In the genomic region with DNA sequence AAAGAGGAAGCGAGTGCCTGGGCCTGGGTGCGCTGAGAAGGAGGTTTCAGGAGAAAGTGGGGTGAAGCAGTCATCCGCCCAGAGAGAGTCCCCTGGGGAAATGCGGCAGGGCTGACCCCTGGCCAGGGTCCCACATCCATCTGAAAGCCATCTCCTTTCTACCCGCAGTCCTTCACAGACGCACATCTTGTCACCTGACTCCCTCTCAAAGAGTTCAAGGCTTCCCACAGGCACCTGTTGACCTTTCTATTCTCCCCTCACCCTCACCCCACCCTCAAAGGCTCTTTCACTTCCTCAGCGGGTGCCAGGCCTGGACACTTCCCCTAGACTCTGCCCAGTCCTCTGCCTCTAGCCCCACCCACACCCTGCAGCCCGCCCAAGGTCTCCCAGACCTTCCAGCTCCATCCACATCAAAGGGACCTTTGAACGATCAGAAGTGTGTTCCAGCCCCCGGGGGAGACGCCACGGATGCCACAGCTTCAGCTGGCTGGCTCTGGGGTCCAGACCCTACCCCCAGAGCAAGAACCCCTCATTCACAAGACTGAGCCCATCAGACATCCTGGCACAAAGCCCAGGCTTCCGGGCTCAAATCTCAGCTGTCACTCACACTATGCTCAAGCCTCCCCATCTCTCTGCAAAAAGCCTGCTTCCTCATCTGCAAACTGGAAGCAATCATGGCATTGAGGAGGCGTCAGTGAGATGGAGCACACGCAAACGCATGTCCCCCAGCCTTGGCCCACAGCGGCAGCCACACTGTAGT, we compare ENCODE assay signal across 8 cellular contexts. TPM values are rescaled to one million over a fixed set of nuclear protein-coding genes. Genes with fewer than 3 reads are reported as not detected.
DNase-seq lines count a peak whose midpoint lies in the region; ATAC-seq, FAIRE-seq and TF ChIP-seq lines count a peak whose summit lies in the region.

No MANE protein-coding gene starts in this region.

- peak overlapping the region; percentile 59 for H3K4me2 ChIP-seq in Loucy (ENCODE audit: low read depth, low read length, poor library complexity, severe bottlenecking)

- peak; percentile 97 for FAIRE-seq in GM18507 (lab: Jason Lieb, UNC)

- H3K4me1 Mint-ChIP-seq in activated T-helper 2 cell treated with anti-CD3 and anti-CD28 coated beads, Interferon-gamma antibody, Interleukin-2, Interleukin-4, amounts not matched to agents 10 μg/mL and 5 μg/mL and 100 μg/mL, durations not matched to agents 14 hours and 24 hours and 36 hours (ENCODE audit: low read depth), result peaks cover 32% of the 10 kb centered on the region

- H3K4me1 ChIP-seq in Loucy (ENCODE audit: insufficient read depth, low read length, poor library complexity, severe bottlenecking) (peaks cover 13% of the 10 kb centered on the region), right atrium auricular region (peaks cover 0 to 62% of the 10 kb centered on the region in 2 donors)

- H3K4me3 Mint-ChIP-seq in activated T-helper 2 cell treated with anti-CD3 and anti-CD28 coated beads, Interferon-gamma antibody, Interleukin-2, Interleukin-4, amounts not matched to agents 10 μg/mL and 5 μg/mL and 100 μg/mL, durations not matched to agents 14 hours and 24 hours and 36 hours (ENCODE audit: low read depth), result peak overlapping the region; percentile 80

- peak overlapping the region; percentile 68; the same call in 1 of the 2 replicates for H2AFZ ChIP-seq in Loucy (ENCODE audit: low read length)

- peak; percentile 54 for ATAC-seq in GM21825 (IDR thresholded peaks at IDR 0.05; ENCODE audit: unreplicated experiment)

- no peaks in the 10 kb centered on the region for H3F3A ChIP-seq in Loucy (ENCODE audit: low read depth)

- H3K4me3 ChIP-seq in Loucy (ENCODE audit: low read length, poor library complexity, severe bottlenecking), result peak overlapping the region; percentile 28
- H3K4me3 ChIP-seq in right atrium auricular region, result peak overlapping the region; percentile 86 to 93

- intact Hi-C loops in activated T-helper 2 cell treated with anti-CD3 and anti-CD28 coated beads, Interferon-gamma antibody, Interleukin-2, Interleukin-4, amounts not matched to agents 10 μg/mL and 5 μg/mL and 100 μg/mL, durations not matched to agents 14 hours and 24 hours and 36 hours (cut with micrococcal nuclease), result loop anchor here (2.0 to 5.0 kb wide), 2 partner anchors 18 to 37 kb away; partner anchors contain the start of gene PRELID3B

- no peaks in the 10 kb centered on the region for H3K9me2 ChIP-seq in Loucy (replicated peaks; ENCODE audit: low read depth, low read length)

- H3K27me3 ChIP-seq in Loucy (ENCODE audit: insufficient read depth, low read length, poor library complexity, severe bottlenecking) (no peaks in the 10 kb centered on the region), right atrium auricular region (no peaks in the 10 kb centered on the region)

- no peaks in the 10 kb centered on the region for H3K79me2 ChIP-seq in Loucy (ENCODE audit: insufficient read depth, low read length)

- H3K27ac ChIP-seq in right atrium auricular region (peak overlapping the region; percentile 89 to 92), temporal lobe (ENCODE audit: low read depth, low read length) (peak overlapping the region; percentile 69)

- DNase-seq in GM18507 (ENCODE audit: extremely low spot score, insufficient read length, low read depth) (peak; percentile 87), right atrium auricular region (ENCODE audit: low spot score) (no peak), NCI-H128 (lab: John Stamatoyannopoulos, UW; ENCODE audit: unreplicated experiment) (no peak), GOT3 (lab: John Stamatoyannopoulos, UW) (no peak)
- DNase-seq in activated T-helper 2 cell treated with anti-CD3 and anti-CD28 coated beads, Interferon-gamma antibody, Interleukin-2, Interleukin-4, amounts not matched to agents 10 μg/mL and 5 μg/mL and 100 μg/mL, durations not matched to agents 14 hours and 24 hours and 36 hours (ENCODE audit: low spot score), result no peak

- H3K36me3 Mint-ChIP-seq in activated T-helper 2 cell treated with anti-CD3 and anti-CD28 coated beads, Interferon-gamma antibody, Interleukin-2, Interleukin-4, amounts not matched to agents 10 μg/mL and 5 μg/mL and 100 μg/mL, durations not matched to agents 14 hours and 24 hours and 36 hours (ENCODE audit: low read depth), result peaks cover 35% of the 10 kb centered on the region

- H3K9me3 ChIP-seq in Loucy (ENCODE audit: insufficient read depth, low read depth, low read length) (no peaks in the 10 kb centered on the region), right atrium auricular region (no peaks in the 10 kb centered on the region)

- H3K36me3 ChIP-seq in Loucy (ENCODE audit: insufficient read depth, low read length) (no peaks in the 10 kb centered on the region), right atrium auricular region (peaks cover 36% of the 10 kb centered on the region)

- H3K9ac ChIP-seq in Loucy (ENCODE audit: low read depth, low read length, poor library complexity, severe bottlenecking), result no peak overlapping the region

- no peaks in the 10 kb centered on the region for H3K27me3 Mint-ChIP-seq in activated T-helper 2 cell treated with anti-CD3 and anti-CD28 coated beads, Interferon-gamma antibody, Interleukin-2, Interleukin-4, amounts not matched to agents 10 μg/mL and 5 μg/mL and 100 μg/mL, durations not matched to agents 14 hours and 24 hours and 36 hours (ENCODE audit: low read depth)

- H3K9me3 Mint-ChIP-seq in activated T-helper 2 cell treated with anti-CD3 and anti-CD28 coated beads, Interferon-gamma antibody, Interleukin-2, Interleukin-4, amounts not matched to agents 10 μg/mL and 5 μg/mL and 100 μg/mL, durations not matched to agents 14 hours and 24 hours and 36 hours, result no peaks in the 10 kb centered on the region

- no peaks in the 10 kb centered on the region for H4K20me1 ChIP-seq in Loucy (ENCODE audit: insufficient read depth, low read length, poor library complexity, severe bottlenecking)

- H3K27ac Mint-ChIP-seq in activated T-helper 2 cell treated with anti-CD3 and anti-CD28 coated beads, Interferon-gamma antibody, Interleukin-2, Interleukin-4, amounts not matched to agents 10 μg/mL and 5 μg/mL and 100 μg/mL, durations not matched to agents 14 hours and 24 hours and 36 hours, result peak overlapping the region; percentile 93

- TF ChIP-seq CTCF in Loucy (conservative IDR thresholded peaks at IDR 0.05; ENCODE audit: low read length) (no peak), right atrium auricular region (IDR thresholded peaks at IDR 0.05) (no peak)

RNA-seq across cellular contexts. Expression of gene CTSZ, which starts 2.1 kb away (rescaled TPM):
- total RNA-seq in activated T-helper 2 cell treated with anti-CD3 and anti-CD28 coated beads, Interferon-gamma antibody, Interleukin-2, Interleukin-4, amounts not matched to agents 10 μg/mL and 5 μg/mL and 100 μg/mL, durations not matched to agents 14 hours and 24 hours and 36 hours, result 62.0 and 66.1 TPM in 2 replicates
- total RNA-seq in right atrium auricular region (100 to 1,000 TPM; 117 to 152 TPM), temporal lobe (10.6 TPM)

RNA-seq across cellular contexts. Expression of gene TUBB1, which starts 14.3 kb away (rescaled TPM):
- total RNA-seq in activated T-helper 2 cell treated with anti-CD3 and anti-CD28 coated beads, Interferon-gamma antibody, Interleukin-2, Interleukin-4, amounts not matched to agents 10 μg/mL and 5 μg/mL and 100 μg/mL, durations not matched to agents 14 hours and 24 hours and 36 hours, result not detected in 2 replicates
- under 1 TPM; 0.19 to 0.35 TPM for total RNA-seq in right atrium auricular region
- 0.49 TPM for total RNA-seq in temporal lobe

RNA-seq across cellular contexts. Expression of gene NELFCD, which starts 23.9 kb away (rescaled TPM):
- 111 and 113 TPM in 2 replicates for total RNA-seq in activated T-helper 2 cell treated with anti-CD3 and anti-CD28 coated beads, Interferon-gamma antibody, Interleukin-2, Interleukin-4, amounts not matched to agents 10 μg/mL and 5 μg/mL and 100 μg/mL, durations not matched to agents 14 hours and 24 hours and 36 hours
- total RNA-seq in right atrium auricular region (10 to 100 TPM; 24.5 to 27.5 TPM), temporal lobe (34.9 TPM)

RNA-seq across cellular contexts. Expression of gene ATP5F1E, which starts 27.2 kb away (rescaled TPM):
- total RNA-seq in activated T-helper 2 cell treated with anti-CD3 and anti-CD28 coated beads, Interferon-gamma antibody, Interleukin-2, Interleukin-4, amounts not matched to agents 10 μg/mL and 5 μg/mL and 100 μg/mL, durations not matched to agents 14 hours and 24 hours and 36 hours, result 61.2 and 66.9 TPM in 2 replicates
- total RNA-seq in right atrium auricular region (10 to 100 TPM; 41.3 to 42.0 TPM), temporal lobe (28.3 TPM)

RNA-seq across cellular contexts. Expression of gene PRELID3B, which starts 37.6 kb away (rescaled TPM):
- total RNA-seq in activated T-helper 2 cell treated with anti-CD3 and anti-CD28 coated beads, Interferon-gamma antibody, Interleukin-2, Interleukin-4, amounts not matched to agents 10 μg/mL and 5 μg/mL and 100 μg/mL, durations not matched to agents 14 hours and 24 hours and 36 hours, result 106 and 112 TPM in 2 replicates
- total RNA-seq in right atrium auricular region, result 10 to 100 TPM; 34.6 to 35.2 TPM
- 33.7 TPM for total RNA-seq in temporal lobe
